8 cellular contexts compared by ENCODE assay signal in the genomic region with DNA sequence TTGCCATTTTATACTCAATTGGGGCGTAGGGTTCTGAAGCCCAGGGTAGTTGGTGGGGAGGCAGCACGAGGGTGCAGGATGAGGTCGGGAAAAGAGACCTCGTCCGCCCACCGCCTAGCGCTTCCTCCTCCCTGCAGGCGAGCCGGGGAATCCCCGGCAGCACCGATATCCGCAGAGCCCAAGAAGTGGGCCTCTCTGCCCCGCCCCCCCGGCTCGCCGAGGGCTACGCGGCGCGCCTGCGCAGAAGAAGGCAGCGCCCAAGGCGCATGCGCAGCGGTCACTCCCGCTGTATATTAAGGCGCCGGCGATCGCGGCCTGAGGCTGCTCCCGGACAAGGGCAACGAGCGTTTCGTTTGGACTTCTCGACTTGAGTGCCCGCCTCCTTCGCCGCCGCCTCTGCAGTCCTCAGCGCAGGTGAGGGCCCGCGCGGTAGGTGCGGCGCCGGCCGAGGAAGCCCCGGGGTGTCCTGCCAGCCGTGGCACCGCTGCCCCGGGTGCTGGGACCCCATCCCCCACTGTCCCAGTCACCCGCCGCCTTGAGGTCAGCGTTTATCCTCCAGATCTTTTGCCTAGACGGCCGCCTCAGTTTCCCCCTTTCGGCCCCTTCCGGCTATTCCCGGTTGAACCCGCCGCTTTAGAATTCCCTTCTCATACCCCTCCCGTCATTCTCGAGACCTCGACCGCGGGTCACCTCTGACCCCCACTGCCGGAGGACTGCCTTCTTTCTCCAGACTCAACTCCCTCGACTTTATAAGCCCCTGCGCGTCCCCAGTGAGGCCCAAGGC. TPM values are rescaled to one million over a fixed set of nuclear protein-coding genes. Genes with fewer than 3 reads are reported as not detected.
DNase-seq lines count a peak whose midpoint lies in the region; ATAC-seq, FAIRE-seq and TF ChIP-seq lines count a peak whose summit lies in the region.

A gene (plus strand): TSS at position 319 of the 784 bp plus-strand sequence. CDS start 1,082 bp downstream, outside the sequence.

- peak within 1 kb of the TSS; percentile 84 for H3K4me2 ChIP-seq in OCI-LY1 (ENCODE audit: low read length)
- peak within 1 kb of the TSS; percentile 71 for H3K4me2 ChIP-seq in endothelial cell of umbilical vein (ENCODE audit: insufficient read depth, low read length)

- POLR2A ChIA-PET in endothelial cell of umbilical vein (lab: Charles Lee): interaction anchor here (0.8 kb wide), 1 partner anchor 43 kb away, joined by 3 read pairs; a partner anchor contains a TSS

- H3K9ac ChIP-seq in OCI-LY1 (ENCODE audit: low read length): peak within 1 kb of the TSS; percentile 86
- peak within 1 kb of the TSS; percentile 73 for H3K9ac ChIP-seq in endothelial cell of umbilical vein (replicated peaks; ENCODE audit: extremely low read depth, insufficient read depth, low read length)

- H3K27me3 ChIP-seq in OCI-LY1 (ENCODE audit: insufficient read depth, low read length): no peaks in the 10 kb centered on the region
- H3K27me3 ChIP-seq in endothelial cell of umbilical vein (ENCODE audit: control insufficient read depth in 2 of 2, insufficient read depth in 2 of 2, low read length in 2 of 2): no peaks in the 10 kb centered on the region

- intact Hi-C loops in endothelial cell of umbilical vein (cut with micrococcal nuclease): loop anchor here (1.0 to 5.0 kb wide), 3 partner anchors 19 to 196 kb away; a partner anchor contains a TSS

- H4K20me1 ChIP-seq in OCI-LY1 (ENCODE audit: insufficient read depth, low read length) (no peaks in the 10 kb centered on the region), endothelial cell of umbilical vein (replicated peaks; ENCODE audit: control insufficient read depth, extremely low read depth, insufficient read depth, low read length) (no peaks in the 10 kb centered on the region)

- peaks cover 31% of the 10 kb centered on the region for H3K36me3 ChIP-seq in OCI-LY1 (ENCODE audit: insufficient read depth, low read length)
- H3K36me3 ChIP-seq in endothelial cell of umbilical vein (ENCODE audit: control insufficient read depth in 2 of 2, extremely low read depth in 1 of 2, insufficient read depth in 2 of 2, low read length in 2 of 2): peaks cover 8% of the 10 kb centered on the region in 2 experiments

- H2AFZ ChIP-seq in OCI-LY1 (ENCODE audit: low read length) (peak within 1 kb of the TSS; percentile 92; the same call in 1 of the 2 replicates), endothelial cell of umbilical vein (ENCODE audit: low read depth, low read length) (peak within 1 kb of the TSS; percentile 85)

- no peaks in the 10 kb centered on the region for H3K9me2 ChIP-seq in OCI-LY1 (ENCODE audit: low read depth, low read length)

- peak; percentile 97 for TF ChIP-seq POLR2A in endothelial cell of umbilical vein (IDR thresholded peaks at IDR 0.05; ENCODE audit: low read depth, low read length)

- no peaks in the 10 kb centered on the region for H3K9me3 ChIP-seq in OCI-LY1 (ENCODE audit: low read length)
- no peaks in the 10 kb centered on the region for H3K9me3 ChIP-seq in endothelial cell of umbilical vein (replicated peaks; ENCODE audit: control insufficient read depth, insufficient read depth, low read length)

- no peaks in the 10 kb centered on the region for H3F3A ChIP-seq in OCI-LY1 (ENCODE audit: insufficient read depth, low read length)

- peak; percentile 87 for ATAC-seq in GM21381 (IDR thresholded peaks at IDR 0.05; ENCODE audit: unreplicated experiment)

- H3K9me1 ChIP-seq in endothelial cell of umbilical vein (replicated peaks; ENCODE audit: control insufficient read depth, extremely low read depth, insufficient read depth, low read length): no peaks in the 10 kb centered on the region

- dilution Hi-C loops in endothelial cell of umbilical vein (cut with MboI; ENCODE audit: extremely low pct_ligation_motif_present, low sequenced_read_pairs): no loop called here

- H3K27ac ChIP-seq in OCI-LY1 (ENCODE audit: low read depth, low read length, poor library complexity, severe bottlenecking) (no peak within 1 kb of the TSS), endothelial cell of umbilical vein (ENCODE audit: insufficient read depth, low read depth, low read length) (peak within 1 kb of the TSS; percentile 62)

- DNase-seq in D341Med (ENCODE audit: low spot score) (peak; percentile 100), HUDEP-2 (lab: John Stamatoyannopoulos, UW; ENCODE audit: unreplicated experiment in 76 of 76) (peak in 72 of 76 experiments; percentile 50 to 94 (median 84)), endothelial cell of umbilical vein (ENCODE audit: low read depth, low spot score) (peak; percentile 93), midbrain (lab: John Stamatoyannopoulos, UW) (peak; percentile 93)
- DNase-seq in activated CD8-positive, alpha-beta memory T cell treated with anti-CD3 and anti-CD28 coated beads, Interleukin-2, amount 50 U/mL, for 4 hours: peak; percentile 93
- DNase-seq in stimulated activated CD8-positive, alpha-beta memory T cell treated with anti-CD3 and anti-CD28 coated beads, Interleukin-2, amount 100 ng/mL, for 1 hour (ENCODE audit: low read depth in 2 of 2): peak; percentile 89 to 90

- H3K4me1 ChIP-seq in OCI-LY1 (ENCODE audit: insufficient read depth, low read length, severe bottlenecking) (peaks cover 19% of the 10 kb centered on the region), endothelial cell of umbilical vein (ENCODE audit: control insufficient read depth, extremely low read depth, insufficient read depth, low read length) (peaks cover 17% of the 10 kb centered on the region)

- no peak for TF ChIP-seq CTCF in OCI-LY1 (IDR thresholded peaks at IDR 0.05; ENCODE audit: low read length)
- peak in 1 of 2 donors; percentile 26 for TF ChIP-seq CTCF in endothelial cell of umbilical vein (IDR thresholded peaks at IDR 0.05; ENCODE audit: extremely low read depth in 1 of 2, insufficient read depth in 1 of 2, low read depth in 1 of 2, low read length in 2 of 2)

- H3K79me2 ChIP-seq in OCI-LY1 (ENCODE audit: insufficient read depth, low read length): no peaks in the 10 kb centered on the region
- H3K79me2 ChIP-seq in endothelial cell of umbilical vein (ENCODE audit: control insufficient read depth, insufficient read depth, low read length): peaks cover 15% of the 10 kb centered on the region

- H3K4me3 ChIP-seq in OCI-LY1 (ENCODE audit: low read depth, low read length, poor library complexity, severe bottlenecking) (peak within 1 kb of the TSS; percentile 84), endothelial cell of umbilical vein (replicated peaks in 1 of 3; ENCODE audit: insufficient read depth in 1 of 3, low read depth in 1 of 3, low read length in 3 of 3) (peak within 1 kb of the TSS; percentile 89 to 93 (median 91))

- CTCF ChIA-PET in endothelial cell of umbilical vein (lab: Charles Lee): interaction anchor here (0.8 to 1.6 kb wide), 4 partner anchors 9 to 44 kb away, joined by 3 to 5 read pairs (median 3); a partner anchor contains a TSS

- TSS peak; percentile 43 for BruUV-seq in endothelial cell of umbilical vein (replicated peaks; lab: Mats Ljungman, UMichigan)

- FAIRE-seq in endothelial cell of umbilical vein (lab: Jason Lieb, UNC): peak; percentile 85

TF ChIP-seq in endothelial cell of umbilical vein, 7 proteins besides CTCF, POLR2A, EP300 and RAD21:
- TF ChIP-seq GATA2 (IDR thresholded peaks at IDR 0.05; ENCODE audit: insufficient read depth, insufficient read length, low read depth, low read length) (no peak), EZH2 (IDR thresholded peaks at IDR 0.05; ENCODE audit: borderline replicate concordance, low read depth, low read length, severe bottlenecking) (no peak), FOS (IDR thresholded peaks at IDR 0.05; ENCODE audit: borderline replicate concordance, insufficient read depth, low read length) (no peak), POLR2AphosphoS5 (IDR thresholded peaks at IDR 0.05; ENCODE audit: insufficient read depth, low read depth, low read length) (peak; percentile 98)

RNA-seq across cellular contexts. Expression of the gene that starts here (rescaled TPM):
- total RNA-seq in endothelial cell of umbilical vein: 45.1 and 48.1 TPM in 2 replicates
- polyA plus RNA-seq in endothelial cell of umbilical vein: 72.1 and 76.5 TPM in 2 replicates
- 57.5 and 62.2 TPM in 2 replicates for polyA plus RNA-seq in endothelial cell of umbilical vein (2011; cell fraction: cytosol; rRNA removed)
- polyA plus RNA-seq in endothelial cell of umbilical vein (2011; cell fraction: nucleus; rRNA removed): 43.6 and 45.8 TPM in 2 replicates
- polyA plus RNA-seq in endothelial cell of umbilical vein (2012): 54.3 and 54.7 TPM in 2 replicates
- 55.3 and 58.2 TPM in 2 replicates for polyA minus RNA-seq in endothelial cell of umbilical vein
- polyA minus RNA-seq in endothelial cell of umbilical vein (2011; cell fraction: cytosol; rRNA and poly(A)+ RNA removed): 26.8 TPM
- 16.0 and 16.4 TPM in 2 replicates for polyA minus RNA-seq in endothelial cell of umbilical vein (2011; cell fraction: nucleus; rRNA and poly(A)+ RNA removed)
